1 cellular context compared by ENCODE assay signal in the genomic region with DNA sequence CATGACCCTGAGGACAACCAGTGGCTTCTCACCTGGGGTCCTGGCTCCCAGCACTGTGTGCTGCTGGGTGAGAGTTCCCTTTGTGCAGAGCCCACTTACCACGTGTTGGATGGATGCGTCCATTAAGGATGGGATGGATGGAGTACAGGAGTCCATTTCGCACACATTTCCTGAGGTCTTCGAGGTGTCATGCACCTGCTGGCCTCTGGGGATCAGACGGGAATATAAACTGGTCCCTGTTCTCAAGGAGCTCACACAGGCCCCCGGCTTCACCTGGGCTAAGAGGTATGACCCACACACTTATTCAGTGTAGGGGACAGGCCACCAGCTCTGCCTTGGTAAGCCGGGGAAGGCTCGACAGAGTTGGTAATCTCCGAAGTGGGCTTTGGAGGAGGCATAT.
TF ChIP-seq lines count a peak whose summit lies in the region.

No MANE protein-coding gene starts in this region.

TF ChIP-seq in HepG2, 621 proteins besides CTCF, POLR2A, EP300 and RAD21 (continued from another document):
- TF ChIP-seq KMT2B (CRISPR knock-in tag; IDR thresholded peaks at IDR 0.05), result no peak
- no peak for TF ChIP-seq KLF9 (CRISPR knock-in tag; IDR thresholded peaks at IDR 0.05; ENCODE audit: low read depth)
- TF ChIP-seq, protein P1, sequence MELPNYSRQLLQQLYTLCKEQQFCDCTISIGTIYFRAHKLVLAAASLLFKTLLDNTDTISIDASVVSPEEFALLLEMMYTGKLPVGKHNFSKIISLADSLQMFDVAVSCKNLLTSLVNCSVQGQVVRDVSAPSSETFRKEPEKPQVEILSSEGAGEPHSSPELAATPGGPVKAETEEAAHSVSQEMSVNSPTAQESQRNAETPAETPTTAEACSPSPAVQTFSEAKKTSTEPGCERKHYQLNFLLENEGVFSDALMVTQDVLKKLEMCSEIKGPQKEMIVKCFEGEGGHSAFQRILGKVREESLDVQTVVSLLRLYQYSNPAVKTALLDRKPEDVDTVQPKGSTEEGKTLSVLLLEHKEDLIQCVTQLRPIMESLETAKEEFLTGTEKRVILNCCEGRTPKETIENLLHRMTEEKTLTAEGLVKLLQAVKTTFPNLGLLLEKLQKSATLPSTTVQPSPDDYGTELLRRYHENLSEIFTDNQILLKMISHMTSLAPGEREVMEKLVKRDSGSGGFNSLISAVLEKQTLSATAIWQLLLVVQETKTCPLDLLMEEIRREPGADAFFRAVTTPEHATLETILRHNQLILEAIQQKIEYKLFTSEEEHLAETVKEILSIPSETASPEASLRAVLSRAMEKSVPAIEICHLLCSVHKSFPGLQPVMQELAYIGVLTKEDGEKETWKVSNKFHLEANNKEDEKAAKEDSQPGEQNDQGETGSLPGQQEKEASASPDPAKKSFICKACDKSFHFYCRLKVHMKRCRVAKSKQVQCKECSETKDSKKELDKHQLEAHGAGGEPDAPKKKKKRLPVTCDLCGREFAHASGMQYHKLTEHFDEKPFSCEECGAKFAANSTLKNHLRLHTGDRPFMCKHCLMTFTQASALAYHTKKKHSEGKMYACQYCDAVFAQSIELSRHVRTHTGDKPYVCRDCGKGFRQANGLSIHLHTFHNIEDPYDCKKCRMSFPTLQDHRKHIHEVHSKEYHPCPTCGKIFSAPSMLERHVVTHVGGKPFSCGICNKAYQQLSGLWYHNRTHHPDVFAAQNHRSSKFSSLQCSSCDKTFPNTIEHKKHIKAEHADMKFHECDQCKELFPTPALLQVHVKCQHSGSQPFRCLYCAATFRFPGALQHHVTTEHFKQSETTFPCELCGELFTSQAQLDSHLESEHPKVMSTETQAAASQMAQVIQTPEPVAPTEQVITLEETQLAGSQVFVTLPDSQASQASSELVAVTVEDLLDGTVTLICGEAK (IDR thresholded peaks at IDR 0.05), result no peak
- TF ChIP-seq, protein P1 (CRISPR knock-in tag; IDR thresholded peaks at IDR 0.05), result no peak
- TF ChIP-seq HDAC6 (IDR thresholded peaks at IDR 0.05; ENCODE audit: low read depth, low read length), result no peak
- no peak for TF ChIP-seq ZNF232 (CRISPR knock-in tag; IDR thresholded peaks at IDR 0.05; ENCODE audit: borderline replicate concordance)
- TF ChIP-seq ISL2 (CRISPR knock-in tag; IDR thresholded peaks at IDR 0.05), result no peak
- TF ChIP-seq SNRNP70 (IDR thresholded peaks at IDR 0.05; ENCODE audit: low read depth, low read length), result no peak
- TF ChIP-seq, protein P2, sequence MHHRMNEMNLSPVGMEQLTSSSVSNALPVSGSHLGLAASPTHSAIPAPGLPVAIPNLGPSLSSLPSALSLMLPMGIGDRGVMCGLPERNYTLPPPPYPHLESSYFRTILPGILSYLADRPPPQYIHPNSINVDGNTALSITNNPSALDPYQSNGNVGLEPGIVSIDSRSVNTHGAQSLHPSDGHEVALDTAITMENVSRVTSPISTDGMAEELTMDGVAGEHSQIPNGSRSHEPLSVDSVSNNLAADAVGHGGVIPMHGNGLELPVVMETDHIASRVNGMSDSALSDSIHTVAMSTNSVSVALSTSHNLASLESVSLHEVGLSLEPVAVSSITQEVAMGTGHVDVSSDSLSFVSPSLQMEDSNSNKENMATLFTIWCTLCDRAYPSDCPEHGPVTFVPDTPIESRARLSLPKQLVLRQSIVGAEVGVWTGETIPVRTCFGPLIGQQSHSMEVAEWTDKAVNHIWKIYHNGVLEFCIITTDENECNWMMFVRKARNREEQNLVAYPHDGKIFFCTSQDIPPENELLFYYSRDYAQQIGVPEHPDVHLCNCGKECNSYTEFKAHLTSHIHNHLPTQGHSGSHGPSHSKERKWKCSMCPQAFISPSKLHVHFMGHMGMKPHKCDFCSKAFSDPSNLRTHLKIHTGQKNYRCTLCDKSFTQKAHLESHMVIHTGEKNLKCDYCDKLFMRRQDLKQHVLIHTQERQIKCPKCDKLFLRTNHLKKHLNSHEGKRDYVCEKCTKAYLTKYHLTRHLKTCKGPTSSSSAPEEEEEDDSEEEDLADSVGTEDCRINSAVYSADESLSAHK (CRISPR knock-in tag; IDR thresholded peaks at IDR 0.05; ENCODE audit: borderline replicate concordance), result no peak
- TF ChIP-seq ZNF556 (CRISPR knock-in tag; IDR thresholded peaks at IDR 0.05; ENCODE audit: borderline replicate concordance), result no peak
- no peak for TF ChIP-seq SUZ12 (IDR thresholded peaks at IDR 0.05; ENCODE audit: low read depth, low read length)
